ENCODE assay signal across 8 cellular contexts in the genomic region with DNA sequence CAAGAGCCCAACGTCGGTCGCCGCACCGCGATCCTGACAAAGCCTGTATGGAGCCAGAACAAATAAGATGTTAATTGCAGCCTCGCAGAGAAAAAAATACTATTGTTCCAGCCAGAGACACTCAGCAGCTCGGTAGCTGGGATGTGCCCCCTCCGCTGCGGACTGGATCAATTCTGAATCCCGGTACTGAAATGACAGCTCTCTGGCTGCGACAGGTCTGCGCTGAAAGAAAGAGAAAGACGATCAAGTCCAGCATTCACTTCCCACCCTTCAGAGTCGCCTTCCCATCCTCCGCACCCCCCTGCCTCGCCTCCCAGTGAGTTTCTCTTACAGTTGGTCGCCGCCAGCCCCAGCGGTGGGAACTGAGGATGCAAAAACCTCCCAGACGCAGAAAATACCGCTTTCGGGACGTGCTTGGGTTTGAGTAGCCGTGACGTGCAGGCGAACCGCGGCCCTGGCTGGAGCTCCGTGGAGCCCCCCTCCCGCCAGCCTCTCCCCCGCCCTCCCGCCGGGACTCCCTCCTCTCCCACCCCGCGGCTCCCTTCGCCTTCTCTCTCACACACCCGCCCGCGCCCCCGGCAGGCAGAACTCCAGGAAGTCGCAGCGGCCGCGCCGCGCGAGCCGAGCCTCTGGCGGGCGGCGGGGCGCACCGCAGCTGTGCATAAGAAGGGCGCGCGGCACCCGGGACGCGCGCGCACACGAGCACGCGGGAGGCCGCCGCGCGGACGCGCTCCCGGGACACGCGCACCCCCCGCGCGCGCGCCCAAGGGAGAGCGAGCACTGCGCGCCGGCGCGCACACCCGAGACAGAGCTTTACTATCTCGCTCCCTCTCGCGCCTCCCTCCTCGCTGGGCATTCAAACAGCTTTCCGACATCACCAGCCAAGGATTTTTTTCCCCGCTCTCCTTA. TPM values are rescaled to one million over a fixed set of nuclear protein-coding genes. Genes with fewer than 3 reads are reported as not detected.
DNase-seq lines count a peak whose midpoint lies in the region; ATAC-seq and TF ChIP-seq lines count a peak whose summit lies in the region.

Gene ADGRB3, plus strand, starts transcription at position 780 of the 909 bp plus-strand sequence. CDS start 3,394 bp downstream, outside the sequence.

- no peak for TF ChIP-seq EP300 in sigmoid colon (IDR thresholded peaks at IDR 0.05)

- peaks cover 0 to 6% (median 0%) of the 10 kb centered on the region in 3 donors for H3K9me3 Mint-ChIP-seq in T-cell

- H3K4me3 Mint-ChIP-seq in T-cell: peak within 1 kb of the TSS; percentile 75 to 82 (median 76)

- peak in 1 of 4 experiments; percentile 13 for TF ChIP-seq CTCF in sigmoid colon (IDR thresholded peaks at IDR 0.05)

- no peaks in the 10 kb centered on the region for H3K36me3 Mint-ChIP-seq in T-cell

- DNase-seq in stimulated activated CD4-positive, alpha-beta T cell treated with anti-CD3 and anti-CD28 coated beads, Interleukin-15, amount 100 ng/mL, for 24 hours: peak; percentile 44
- no peak for DNase-seq in stimulated activated CD4-positive, alpha-beta T cell treated with anti-CD3 and anti-CD28 coated beads, Interleukin-12 subunit alpha, Interleukin-12 subunit beta, amount 100 ng/mL, for 4 hours
- DNase-seq in NCI-H146 (lab: John Stamatoyannopoulos, UW) (peak; percentile 81), T-cell (peak in 14 of 34 experiments; percentile 0 to 34 (median 8)), cerebellar cortex (ENCODE audit: low spot score) (peak; percentile 90), iPS-NIHi7 (ENCODE audit: extremely low spot score) (peak; percentile 61), sigmoid colon (peak; percentile 89)

- WGBS in sigmoid colon, 2 donors: 1% methylated on average over 92 of the region's 92 CpGs

- no peak for TF ChIP-seq POLR2A in sigmoid colon (IDR thresholded peaks at IDR 0.05)

- POLR2A ChIA-PET in T-cell (lab: Charles Lee): interaction anchor here in 1 of 2 donors (0.6 to 0.7 kb wide), 2 partner anchors 142 to 1181 kb away, joined by 3 to 8 read pairs; no protein-coding TSS in a partner anchor

- ATAC-seq in HG02852 (IDR thresholded peaks at IDR 0.05; ENCODE audit: unreplicated experiment) (peak; percentile 74), T-cell (replicated peaks in 1 of 4) (peak; percentile 52 to 74 (median 70))

- H3K27ac ChIP-seq in sigmoid colon: peak within 1 kb of the TSS; percentile 74 to 78 (median 74)

- H3K27ac Mint-ChIP-seq in T-cell: no peak within 1 kb of the TSS

- intact Hi-C loops in sigmoid colon (cut with DNase I): loop anchor here (5.0 kb wide), 1 partner anchor 338 kb away; no protein-coding TSS in a partner anchor

- H3K4me1 ChIP-seq in sigmoid colon: peaks cover 0 to 19% (median 15%) of the 10 kb centered on the region in 4 donors

- H3K9me3 ChIP-seq in sigmoid colon: no peaks in the 10 kb centered on the region

- H3K27me3 ChIP-seq in sigmoid colon: peaks cover 0 to 11% (median under 1%) of the 10 kb centered on the region in 3 donors

- peak within 1 kb of the TSS; percentile 66 to 70 (median 67) for H3K4me3 ChIP-seq in sigmoid colon

- no peaks in the 10 kb centered on the region for H3K36me3 ChIP-seq in sigmoid colon

- CTCF ChIA-PET in T-cell (lab: Charles Lee): no interaction called here

- H3K27me3 Mint-ChIP-seq in T-cell: peaks cover 49 to 51% of the 10 kb centered on the region in 2 donors

- H3K4me1 Mint-ChIP-seq in T-cell: peaks cover 22 to 33% (median 24%) of the 10 kb centered on the region in 3 donors

RNA-seq across cellular contexts. Expression of gene ADGRB3, which starts in this region (rescaled TPM):
- total RNA-seq in T-cell: not detected
- 10 to 100 TPM in 2 of 4 donors, 1 to 10 TPM in 2; 9.4 to 11.5 (median 10.3) TPM for total RNA-seq in sigmoid colon
- polyA plus RNA-seq in sigmoid colon: 1 to 10 TPM in 1 of 3 donors, under 1 TPM in 1, not detected in 1; 0.60 to 1.3 TPM

Comparison
In these comparisons a context has a peak if more than half of its experiments do, and no peak if none do; other contexts are left out.
1. RNA of gene ADGRB3 (total RNA-seq): 9.4 to 11.5 TPM in sigmoid colon; not detected in T-cell; every median in the first group is over 10 times any median in the second.
2. Peak in ATAC-seq in T-cell; RNA of the gene not detected or under 1 TPM.